In the genomic region with DNA sequence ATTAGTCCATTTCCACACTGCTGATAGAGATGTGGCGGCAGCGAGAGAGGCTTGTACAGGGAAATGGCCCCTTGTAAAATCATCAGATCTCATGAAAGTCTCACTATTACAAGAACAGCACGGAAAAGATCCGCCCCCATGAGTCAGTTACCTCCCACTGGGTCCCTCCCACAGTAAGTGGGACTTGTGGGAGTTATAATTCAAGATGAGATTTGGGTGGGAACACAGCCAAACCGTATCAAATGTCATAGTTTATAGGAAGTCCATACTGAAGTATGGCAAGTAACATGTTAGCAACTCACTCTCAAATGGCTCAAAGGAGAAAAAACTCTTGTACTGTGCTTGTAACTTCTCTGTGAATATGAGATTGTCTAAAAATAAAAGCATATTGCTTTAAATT, we compare ENCODE assay signal across 14 cellular contexts. TPM values are rescaled to one million over a fixed set of nuclear protein-coding genes. Genes with fewer than 3 reads are reported as not detected.
DNase-seq lines count a peak whose midpoint lies in the region; ATAC-seq, FAIRE-seq and TF ChIP-seq lines count a peak whose summit lies in the region.
"Had no signal": no experiment of that assay in that cellular context is flagged by ENCODE, and none has a peak within 500 bp of the region (broad histone marks: within the 10 kb centered on the region; RNA-seq: fewer than 3 reads in every experiment).

No MANE protein-coding gene starts in this region.

- H3K36me3 Mint-ChIP-seq in activated T-cell treated with anti-CD3 and anti-CD28 coated beads, Interleukin-2, amount 50 U/mL, for 24 hours (ENCODE audit: low read depth), result peaks cover 84% of the 10 kb centered on the region
- H3K36me3 Mint-ChIP-seq in activated T-helper 17 cell treated with anti-CD3 and anti-CD28 coated beads, Interleukin-2, amount 50 U/mL, for 72 hours (ENCODE audit: low read depth), result peaks cover 77% of the 10 kb centered on the region

- POLR2A ChIA-PET in endothelial cell of umbilical vein (lab: Charles Lee), result no interaction called here

- CTCF ChIA-PET in endothelial cell of umbilical vein (lab: Charles Lee), result no interaction called here

- peaks cover 6% of the 10 kb centered on the region for H3K4me1 Mint-ChIP-seq in activated T-cell treated with anti-CD3 and anti-CD28 coated beads, Interleukin-2, amount 50 U/mL, for 24 hours (ENCODE audit: low read depth)
- no peaks in the 10 kb centered on the region for H3K4me1 Mint-ChIP-seq in activated T-helper 17 cell treated with anti-CD3 and anti-CD28 coated beads, Interleukin-2, amount 50 U/mL, for 72 hours

- TF ChIP-seq CTCF in endothelial cell of umbilical vein (IDR thresholded peaks at IDR 0.05; ENCODE audit: extremely low read depth in 1 of 2, insufficient read depth in 1 of 2, low read depth in 1 of 2, low read length in 2 of 2) (no peak), right atrium auricular region (IDR thresholded peaks at IDR 0.05) (no peak)

- no peak for TF ChIP-seq POLR2A in endothelial cell of umbilical vein (IDR thresholded peaks at IDR 0.05; ENCODE audit: low read depth, low read length)

- no peak for ATAC-seq in GM19351 (IDR thresholded peaks at IDR 0.05; ENCODE audit: unreplicated experiment)
- ATAC-seq in activated T-helper 17 cell treated with anti-CD3 and anti-CD28 coated beads, Interleukin-2, amount 50 U/mL, for 72 hours (replicated peaks), result no peak
- ATAC-seq: activated T-cell treated with anti-CD3 and anti-CD28 coated beads, Interleukin-2, amount 50 U/mL, for 72 hours; right lobe of liver had no signal

- H3K4me1 ChIP-seq in endothelial cell of umbilical vein (ENCODE audit: control insufficient read depth, extremely low read depth, insufficient read depth, low read length) (no peaks in the 10 kb centered on the region), right atrium auricular region (no peaks in the 10 kb centered on the region)
- H3K4me1 ChIP-seq: right lobe of liver had no signal

- no peaks in the 10 kb centered on the region for H3K79me2 ChIP-seq in endothelial cell of umbilical vein (ENCODE audit: control insufficient read depth, insufficient read depth, low read length)

- intact Hi-C loops in endothelial cell of umbilical vein (cut with micrococcal nuclease), result no loop called here

- H3K9me3 ChIP-seq in endothelial cell of umbilical vein (replicated peaks; ENCODE audit: control insufficient read depth, insufficient read depth, low read length) (no peaks in the 10 kb centered on the region), right atrium auricular region (no peaks in the 10 kb centered on the region)
- H3K9me3 ChIP-seq: right lobe of liver, SJSA1 had no signal

- no peak for DNase-seq in activated T-cell treated with anti-CD3 and anti-CD28 coated beads, Interleukin-2, amount 50 U/mL, for 24 hours
- no peak for DNase-seq in activated T-cell treated with anti-CD3 and anti-CD28 coated beads, Interleukin-2, amount 50 U/mL, for 48 hours
- DNase-seq in NCI-H69 (lab: John Stamatoyannopoulos, UW) (peak; percentile 43), endothelial cell of umbilical vein (ENCODE audit: low read depth, low spot score) (peak; percentile 82), right atrium auricular region (ENCODE audit: low spot score) (no peak)
- DNase-seq in stimulated activated CD8-positive, alpha-beta memory T cell treated with anti-CD3 and anti-CD28 coated beads, Interleukin-4, amount 100 ng/mL, for 48 hours, result peak; percentile 33
- DNase-seq: activated T-cell treated with anti-CD3 and anti-CD28 coated beads, Interleukin-2, amount 50 U/mL, for 72 hours; CD4-positive, CD25-positive, alpha-beta regulatory T cell; right lobe of liver had no signal

- H3K4me3 ChIP-seq in endothelial cell of umbilical vein (replicated peaks in 1 of 3; ENCODE audit: insufficient read depth in 1 of 3, low read depth in 1 of 3, low read length in 3 of 3) (no peak overlapping the region), right atrium auricular region (no peak overlapping the region)
- H3K4me3 ChIP-seq: right lobe of liver, SJSA1 had no signal

- no peaks in the 10 kb centered on the region for H3K9me1 ChIP-seq in endothelial cell of umbilical vein (replicated peaks; ENCODE audit: control insufficient read depth, extremely low read depth, insufficient read depth, low read length)

- H3K27me3 ChIP-seq in endothelial cell of umbilical vein (ENCODE audit: control insufficient read depth in 2 of 2, insufficient read depth in 2 of 2, low read length in 2 of 2) (no peaks in the 10 kb centered on the region), right atrium auricular region (no peaks in the 10 kb centered on the region)
- H3K27me3 ChIP-seq: right lobe of liver, SJSA1 had no signal

- H2AFZ ChIP-seq in endothelial cell of umbilical vein (ENCODE audit: low read depth, low read length), result no peak overlapping the region

- H3K9me3 Mint-ChIP-seq in activated T-cell treated with anti-CD3 and anti-CD28 coated beads, Interleukin-2, amount 50 U/mL, for 24 hours, result no peaks in the 10 kb centered on the region
- no peaks in the 10 kb centered on the region for H3K9me3 Mint-ChIP-seq in activated T-helper 17 cell treated with anti-CD3 and anti-CD28 coated beads, Interleukin-2, amount 50 U/mL, for 72 hours
- H3K9me3 Mint-ChIP-seq: activated T-cell treated with anti-CD3 and anti-CD28 coated beads, Interleukin-2, amount 50 U/mL, for 72 hours; CD4-positive, CD25-positive, alpha-beta regulatory T cell; stimulated activated naive CD8-positive, alpha-beta T cell treated with anti-CD3 and anti-CD28 coated beads, Interleukin-15, Interleukin-2, amounts not matched to agents 100 ng/mL and 50 ng/mL, for 24 hours had no signal

- H3K27me3 Mint-ChIP-seq in activated T-cell treated with anti-CD3 and anti-CD28 coated beads, Interleukin-2, amount 50 U/mL, for 24 hours, result no peaks in the 10 kb centered on the region
- no peaks in the 10 kb centered on the region for H3K27me3 Mint-ChIP-seq in activated T-helper 17 cell treated with anti-CD3 and anti-CD28 coated beads, Interleukin-2, amount 50 U/mL, for 72 hours
- H3K27me3 Mint-ChIP-seq: CD4-positive, CD25-positive, alpha-beta regulatory T cell; stimulated activated naive CD8-positive, alpha-beta T cell treated with anti-CD3 and anti-CD28 coated beads, Interleukin-15, Interleukin-2, amounts not matched to agents 100 ng/mL and 50 ng/mL, for 24 hours had no signal

- BruUV-seq in endothelial cell of umbilical vein (replicated peaks; lab: Mats Ljungman, UMichigan), result no TSS peak

- H3K27ac ChIP-seq in endothelial cell of umbilical vein (ENCODE audit: insufficient read depth, low read depth, low read length), result no peak overlapping the region
- H3K27ac ChIP-seq in right atrium auricular region, result no peak overlapping the region
- H3K27ac ChIP-seq: right lobe of liver, SJSA1 had no signal

- peak overlapping the region; percentile 30 for H3K27ac Mint-ChIP-seq in activated T-cell treated with anti-CD3 and anti-CD28 coated beads, Interleukin-2, amount 50 U/mL, for 24 hours
- no peak overlapping the region for H3K27ac Mint-ChIP-seq in activated T-helper 17 cell treated with anti-CD3 and anti-CD28 coated beads, Interleukin-2, amount 50 U/mL, for 72 hours
- H3K27ac Mint-ChIP-seq: activated T-cell treated with anti-CD3 and anti-CD28 coated beads, Interleukin-2, amount 50 U/mL, for 72 hours; CD4-positive, CD25-positive, alpha-beta regulatory T cell; stimulated activated naive CD8-positive, alpha-beta T cell treated with anti-CD3 and anti-CD28 coated beads, Interleukin-15, Interleukin-2, amounts not matched to agents 100 ng/mL and 50 ng/mL, for 24 hours had no signal

- no peaks in the 10 kb centered on the region for H4K20me1 ChIP-seq in endothelial cell of umbilical vein (replicated peaks; ENCODE audit: control insufficient read depth, extremely low read depth, insufficient read depth, low read length)

- H3K36me3 ChIP-seq in endothelial cell of umbilical vein (ENCODE audit: control insufficient read depth in 2 of 2, extremely low read depth in 1 of 2, insufficient read depth in 2 of 2, low read length in 2 of 2) (peaks cover 6 to 18% of the 10 kb centered on the region in 2 experiments), right atrium auricular region (peaks cover 58% of the 10 kb centered on the region)

- FAIRE-seq in endothelial cell of umbilical vein (lab: Jason Lieb, UNC), result peak; percentile 88
- FAIRE-seq: islet of Langerhans had no signal

- no peak overlapping the region for H3K4me2 ChIP-seq in endothelial cell of umbilical vein (ENCODE audit: insufficient read depth, low read length)

- dilution Hi-C loops in endothelial cell of umbilical vein (cut with MboI; ENCODE audit: extremely low pct_ligation_motif_present, low sequenced_read_pairs), result no loop called here

- no peak overlapping the region for H3K4me3 Mint-ChIP-seq in activated T-cell treated with anti-CD3 and anti-CD28 coated beads, Interleukin-2, amount 50 U/mL, for 24 hours
- no peak overlapping the region for H3K4me3 Mint-ChIP-seq in activated T-helper 17 cell treated with anti-CD3 and anti-CD28 coated beads, Interleukin-2, amount 50 U/mL, for 72 hours
- H3K4me3 Mint-ChIP-seq: activated T-cell treated with anti-CD3 and anti-CD28 coated beads, Interleukin-2, amount 50 U/mL, for 72 hours; CD4-positive, CD25-positive, alpha-beta regulatory T cell; stimulated activated naive CD8-positive, alpha-beta T cell treated with anti-CD3 and anti-CD28 coated beads, Interleukin-15, Interleukin-2, amounts not matched to agents 100 ng/mL and 50 ng/mL, for 24 hours had no signal

- H3K9ac ChIP-seq in endothelial cell of umbilical vein (replicated peaks; ENCODE audit: extremely low read depth, insufficient read depth, low read length), result no peak overlapping the region

TF ChIP-seq in endothelial cell of umbilical vein, 7 proteins besides CTCF, POLR2A, EP300 and RAD21 (continues in another document):
- no peak for TF ChIP-seq MAX (IDR thresholded peaks at IDR 0.05; ENCODE audit: insufficient read depth, insufficient read length)
- no peak for TF ChIP-seq FOS (IDR thresholded peaks at IDR 0.05; ENCODE audit: borderline replicate concordance, insufficient read depth, low read length)
- TF ChIP-seq JUN (IDR thresholded peaks at IDR 0.05; ENCODE audit: borderline replicate concordance, insufficient read depth, insufficient read length, low read depth), result no peak

RNA-seq across cellular contexts. Expression of gene FARP2, which starts 56.1 kb away (rescaled TPM):
- total RNA-seq in endothelial cell of umbilical vein (40.6 and 45.3 TPM in 2 replicates), right atrium auricular region (10 to 100 TPM; 11.1 to 21.5 TPM)
- polyA plus RNA-seq in endothelial cell of umbilical vein, result 15.3 and 17.9 TPM in 2 replicates
- polyA plus RNA-seq in endothelial cell of umbilical vein (2011; cell fraction: cytosol; rRNA removed), result 13.9 and 15.9 TPM in 2 replicates
- polyA plus RNA-seq in endothelial cell of umbilical vein (2011; cell fraction: nucleus; rRNA removed), result 41.7 and 49.8 TPM in 2 replicates
- 29.4 and 36.7 TPM in 2 replicates for polyA plus RNA-seq in endothelial cell of umbilical vein (2012)
- polyA minus RNA-seq in endothelial cell of umbilical vein, result 62.7 and 67.7 TPM in 2 replicates
- 17.2 TPM for polyA minus RNA-seq in endothelial cell of umbilical vein (2011; cell fraction: cytosol; rRNA and poly(A)+ RNA removed)
- 56.5 and 61.3 TPM in 2 replicates for polyA minus RNA-seq in endothelial cell of umbilical vein (2011; cell fraction: nucleus; rRNA and poly(A)+ RNA removed)
- total RNA-seq in activated T-helper 17 cell treated with anti-CD3 and anti-CD28 coated beads, Interleukin-2, amount 50 U/mL, for 72 hours, result 10 to 100 TPM; 26.1 to 33.1 TPM

Comparison
In these comparisons a context has a peak if more than half of its experiments do, and no peak if none do; other contexts are left out.
1. DNase-seq: peak in NCI-H69 (single experiment), endothelial cell of umbilical vein (single experiment) and stimulated activated CD8-positive, alpha-beta memory T cell treated with anti-CD3 and anti-CD28 coated beads, Interleukin-4, amount 100 ng/mL, for 48 hours (single experiment); none in activated T-cell treated with anti-CD3 and anti-CD28 coated beads, Interleukin-2, amount 50 U/mL, for 24 hours (single experiment), activated T-cell treated with anti-CD3 and anti-CD28 coated beads, Interleukin-2, amount 50 U/mL, for 48 hours (0 of 2) and right atrium auricular region (single experiment).